ENCODE assay signal across 8 cellular contexts in the genomic region with DNA sequence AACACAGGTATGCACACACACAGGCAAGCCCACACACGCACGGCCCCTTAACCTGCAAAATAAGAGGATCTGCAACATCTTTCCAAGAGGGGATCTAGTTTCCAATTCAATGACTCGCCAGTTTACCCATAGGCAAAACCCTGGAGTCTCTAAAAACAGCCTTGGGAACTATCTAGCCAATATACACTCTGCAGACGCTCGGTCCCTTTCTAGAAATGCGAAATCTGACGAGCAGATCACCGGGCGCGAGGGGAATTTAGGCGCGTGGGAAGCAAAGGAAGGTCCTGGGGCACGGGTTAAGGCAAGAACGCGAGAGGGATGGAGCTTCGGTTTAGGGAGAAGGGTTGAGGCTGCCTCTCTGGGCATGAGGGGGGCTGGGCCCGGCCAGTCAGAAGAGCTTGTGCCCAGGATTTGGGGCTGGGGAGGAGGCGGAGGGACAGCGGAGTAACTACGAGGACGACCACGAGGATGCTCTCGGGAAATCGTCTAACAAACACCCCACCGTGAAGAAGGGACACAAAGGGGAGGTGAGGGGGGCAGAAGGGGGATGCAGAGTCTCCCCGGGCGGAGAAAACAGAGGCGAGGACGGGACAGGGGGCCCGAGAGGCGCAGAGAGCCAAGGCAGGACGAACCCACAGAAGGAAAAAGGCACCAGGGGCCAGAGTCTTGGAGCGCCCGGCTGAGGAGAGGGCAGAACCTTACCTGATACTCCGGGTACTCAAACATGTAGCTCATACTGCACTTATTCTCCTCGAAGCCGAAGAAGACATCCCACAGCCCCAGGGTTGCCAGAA. TPM values are rescaled to one million over a fixed set of nuclear protein-coding genes. Genes with fewer than 3 reads are reported as not detected.
A peak's percentile ranks its signal among the peaks of the same experiment; 100 is the strongest.
DNase-seq lines count a peak whose midpoint lies in the region; ATAC-seq lines count a peak whose summit lies in the region.

No MANE protein-coding gene starts in this region.

- H3K4me3 Mint-ChIP-seq in activated CD4-positive, alpha-beta T cell treated with anti-CD3 and anti-CD28 coated beads, Interleukin-2, amount 10 ng/mL, durations not matched to agents 24 days and 14 days, result peak overlapping the region; percentile 100
- H3K4me3 Mint-ChIP-seq in memory B cell, result peak overlapping the region; percentile 98
- peak overlapping the region; percentile 99 for H3K4me3 Mint-ChIP-seq in stimulated activated naive CD8-positive, alpha-beta T cell treated with anti-CD3 and anti-CD28 coated beads, Interleukin-15, Interleukin-2, amounts not matched to agents 100 ng/mL and 50 ng/mL, for 24 hours

- intact Hi-C loops in activated CD4-positive, alpha-beta T cell treated with anti-CD3 and anti-CD28 coated beads, Interleukin-2, amount 10 ng/mL, durations not matched to agents 24 days and 14 days (cut with micrococcal nuclease), result loop anchor here (1.0 to 10.0 kb wide), 11 partner anchors 51 to 1391 kb away; a partner anchor contains a TSS

- no peaks in the 10 kb centered on the region for H3K9me3 Mint-ChIP-seq in activated CD4-positive, alpha-beta T cell treated with anti-CD3 and anti-CD28 coated beads, Interleukin-2, amount 10 ng/mL, durations not matched to agents 24 days and 14 days
- H3K9me3 Mint-ChIP-seq in memory B cell, result no peaks in the 10 kb centered on the region
- H3K9me3 Mint-ChIP-seq in stimulated activated naive CD8-positive, alpha-beta T cell treated with anti-CD3 and anti-CD28 coated beads, Interleukin-15, Interleukin-2, amounts not matched to agents 100 ng/mL and 50 ng/mL, for 24 hours, result no peaks in the 10 kb centered on the region

- peak; percentile 13 to 60 for DNase-seq in NOMO-1 (lab: John Stamatoyannopoulos, UW; ENCODE audit: unreplicated experiment in 2 of 2)
- no peak for DNase-seq in NOMO-1 treated with dmso at 0.1 percent for 144 hours (lab: John Stamatoyannopoulos, UW; ENCODE audit: unreplicated experiment)
- DNase-seq in NCI-H1092 (lab: John Stamatoyannopoulos, UW), result peak; percentile 15
- DNase-seq in activated CD4-positive, alpha-beta T cell treated with anti-CD3 and anti-CD28 coated beads, Interleukin-2, amount 10 ng/mL, durations not matched to agents 24 days and 14 days, result peak; percentile 80
- peak; percentile 9 for DNase-seq in effector CD4-positive, alpha-beta T cell
- no peak for DNase-seq in memory B cell (ENCODE audit: low spot score in 2 of 2)

- no peaks in the 10 kb centered on the region for H3K27me3 Mint-ChIP-seq in activated CD4-positive, alpha-beta T cell treated with anti-CD3 and anti-CD28 coated beads, Interleukin-2, amount 10 ng/mL, durations not matched to agents 24 days and 14 days
- peaks cover 1% of the 10 kb centered on the region for H3K27me3 Mint-ChIP-seq in memory B cell
- H3K27me3 Mint-ChIP-seq in stimulated activated naive CD8-positive, alpha-beta T cell treated with anti-CD3 and anti-CD28 coated beads, Interleukin-15, Interleukin-2, amounts not matched to agents 100 ng/mL and 50 ng/mL, for 24 hours, result no peaks in the 10 kb centered on the region

- peak overlapping the region; percentile 100 for H3K27ac Mint-ChIP-seq in activated CD4-positive, alpha-beta T cell treated with anti-CD3 and anti-CD28 coated beads, Interleukin-2, amount 10 ng/mL, durations not matched to agents 24 days and 14 days
- H3K27ac Mint-ChIP-seq in memory B cell, result peak overlapping the region; percentile 89
- peak overlapping the region; percentile 97 for H3K27ac Mint-ChIP-seq in stimulated activated naive CD8-positive, alpha-beta T cell treated with anti-CD3 and anti-CD28 coated beads, Interleukin-15, Interleukin-2, amounts not matched to agents 100 ng/mL and 50 ng/mL, for 24 hours

- H3K36me3 Mint-ChIP-seq in activated CD4-positive, alpha-beta T cell treated with anti-CD3 and anti-CD28 coated beads, Interleukin-2, amount 10 ng/mL, durations not matched to agents 24 days and 14 days (ENCODE audit: low read depth), result peaks cover 19% of the 10 kb centered on the region
- no peaks in the 10 kb centered on the region for H3K36me3 Mint-ChIP-seq in memory B cell
- peaks cover 9% of the 10 kb centered on the region for H3K36me3 Mint-ChIP-seq in stimulated activated naive CD8-positive, alpha-beta T cell treated with anti-CD3 and anti-CD28 coated beads, Interleukin-15, Interleukin-2, amounts not matched to agents 100 ng/mL and 50 ng/mL, for 24 hours (ENCODE audit: low read depth)

- H3K4me1 Mint-ChIP-seq in activated CD4-positive, alpha-beta T cell treated with anti-CD3 and anti-CD28 coated beads, Interleukin-2, amount 10 ng/mL, durations not matched to agents 24 days and 14 days, result peaks cover 52% of the 10 kb centered on the region
- peaks cover 20% of the 10 kb centered on the region for H3K4me1 Mint-ChIP-seq in memory B cell
- H3K4me1 Mint-ChIP-seq in stimulated activated naive CD8-positive, alpha-beta T cell treated with anti-CD3 and anti-CD28 coated beads, Interleukin-15, Interleukin-2, amounts not matched to agents 100 ng/mL and 50 ng/mL, for 24 hours (ENCODE audit: low read depth), result peaks cover 46% of the 10 kb centered on the region

- ATAC-seq in HG02571 (IDR thresholded peaks at IDR 0.05; ENCODE audit: unreplicated experiment), result peak; percentile 38
- peak; percentile 4 for ATAC-seq in memory B cell (ENCODE audit: low read depth)

RNA-seq across cellular contexts. Expression of a gene that starts 0.5 kb away (rescaled TPM):
- 22.6 and 27.1 TPM in 2 replicates for total RNA-seq in activated CD4-positive, alpha-beta T cell treated with anti-CD3 and anti-CD28 coated beads, Interleukin-2, amount 10 ng/mL, durations not matched to agents 24 days and 14 days

Comparison
In these comparisons a context has a peak if more than half of its experiments do, and no peak if none do; other contexts are left out.
1. DNase-seq: peak in NOMO-1 (2 of 2), NCI-H1092 (single experiment), activated CD4-positive, alpha-beta T cell treated with anti-CD3 and anti-CD28 coated beads, Interleukin-2, amount 10 ng/mL, durations not matched to agents 24 days and 14 days (single experiment) and effector CD4-positive, alpha-beta T cell (single experiment); none in NOMO-1 treated with dmso at 0.1 percent for 144 hours (single experiment) and memory B cell (0 of 2).
2. Peak in every context shown above with its lines, with median percentiles within 50 percentile points of each other: H3K27ac Mint-ChIP-seq and H3K4me3 Mint-ChIP-seq.